10 cellular contexts compared by ENCODE assay signal in the genomic region with DNA sequence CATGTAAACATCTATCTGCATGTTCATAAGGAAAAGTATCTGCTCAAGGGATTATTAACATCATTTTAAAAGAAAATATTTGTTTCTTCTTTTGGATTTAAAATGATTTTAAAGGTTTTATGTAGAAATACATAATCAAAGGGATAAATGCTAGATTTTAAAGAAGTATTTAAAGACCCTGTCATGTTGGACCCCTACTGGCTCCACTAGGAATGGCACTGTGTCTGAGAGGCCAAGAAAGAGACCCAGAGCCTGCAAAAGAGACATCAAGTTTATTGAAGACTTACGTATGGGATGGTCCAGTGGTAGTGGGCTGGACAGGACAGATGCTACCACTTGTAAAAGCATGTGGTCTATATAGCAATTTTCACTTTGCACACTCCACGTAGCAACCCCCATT.
A peak's percentile ranks its signal among the peaks of the same experiment; 100 is the strongest.
DNase-seq lines count a peak whose midpoint lies in the region; ATAC-seq and TF ChIP-seq lines count a peak whose summit lies in the region.
"Had no signal": no experiment of that assay in that cellular context is flagged by ENCODE, and none has a peak within 500 bp of the region (broad histone marks: within the 10 kb centered on the region; RNA-seq: fewer than 3 reads in every experiment).

No MANE protein-coding gene starts in this region.

- H3K9ac ChIP-seq in IMR-90 (ENCODE audit: low read depth, low read length): no peak overlapping the region
- H3K9ac ChIP-seq in neural progenitor cell: no peak overlapping the region

- peak overlapping the region; percentile 4; the same call in 1 of the 2 replicates for H4K5ac ChIP-seq in IMR-90 (ENCODE audit: low read depth, low read length)

- H4K91ac ChIP-seq in IMR-90 (ENCODE audit: insufficient read depth, low read depth, low read length): peak overlapping the region; percentile 74

- peaks cover 2% of the 10 kb centered on the region for H3K9me3 Mint-ChIP-seq in neural progenitor cell
- H3K9me3 Mint-ChIP-seq in CD4-positive, alpha-beta memory T cell: peaks cover 0 to 11% (median 5%) of the 10 kb centered on the region in 8 donors

- H4K8ac ChIP-seq in IMR-90 (ENCODE audit: low read depth in 2 of 2, low read length in 2 of 2): peak overlapping the region; percentile 52 to 79

- H3K9me1 ChIP-seq in IMR-90 (ENCODE audit: insufficient read depth, low read length): peaks cover 4% of the 10 kb centered on the region; the same call in 1 of the 2 replicates

- dilution Hi-C loops in IMR-90 (cut with HindIII; ENCODE audit: low sequenced_read_pairs, unreplicated experiment): no loop called here

- H2BK20ac ChIP-seq in IMR-90 (ENCODE audit: low read depth, low read length): peak overlapping the region; percentile 46

- no peak overlapping the region for H2AK9ac ChIP-seq in IMR-90 (replicated peaks; ENCODE audit: low read depth, low read length, poor library complexity)

- TF ChIP-seq POLR2A in IMR-90 (IDR thresholded peaks at IDR 0.05; ENCODE audit: low read depth, low read length): no peak

- H3K79me1 ChIP-seq in IMR-90 (ENCODE audit: low read depth in 1 of 2, low read length in 2 of 2): no peaks in the 10 kb centered on the region

- H2BK120ac ChIP-seq in IMR-90 (ENCODE audit: low read depth, low read length): peak overlapping the region; percentile 76

- peak overlapping the region; percentile 85 for H2AK5ac ChIP-seq in IMR-90 (ENCODE audit: low read depth, low read length)

- H3K4ac ChIP-seq in IMR-90 (ENCODE audit: low read depth, low read length): peak overlapping the region; percentile 64

- H4K20me1 ChIP-seq in IMR-90 (ENCODE audit: insufficient read depth, low read length): no peaks in the 10 kb centered on the region
- H4K20me1 ChIP-seq in neural progenitor cell (ENCODE audit: low read depth): no peaks in the 10 kb centered on the region

- H3K27me3 ChIP-seq in IMR-90 (ENCODE audit: control insufficient read depth, insufficient read depth, low read length) (no peaks in the 10 kb centered on the region), brain microvascular endothelial cell (replicated peaks) (no peaks in the 10 kb centered on the region), neural progenitor cell (no peaks in the 10 kb centered on the region)
- H3K27me3 ChIP-seq in CD4-positive, alpha-beta memory T cell (ENCODE audit: insufficient read depth, low read length): no peaks in the 10 kb centered on the region

- H3K4me3 ChIP-seq in GM12864 (ENCODE audit: low read depth, low read length) (no peak overlapping the region), IMR-90 (ENCODE audit: insufficient read depth, low read depth, low read length) (no peak overlapping the region), brain microvascular endothelial cell (ENCODE audit: low read depth, low read length) (no peak overlapping the region), neural progenitor cell (no peak overlapping the region)
- no peak overlapping the region for H3K4me3 ChIP-seq in CD4-positive, alpha-beta memory T cell (ENCODE audit: low read length in 2 of 2)

- WGBS in IMR-90 (ENCODE audit: extremely low coverage in 2 of 2, insufficient read length in 1 of 2), 2 experiments: no CpG with 5 or more reads among the region's 2 CpGs

- in situ Hi-C loops in IMR-90 (cut with MboI; ENCODE audit: low sequenced_read_pairs) (no loop called here), brain microvascular endothelial cell (cut with HindIII; ENCODE audit: low pct_ligation_motif_present, low sequenced_read_pairs) (no loop called here)

- peaks cover 7% of the 10 kb centered on the region for H3K27me3 Mint-ChIP-seq in neural progenitor cell (ENCODE audit: insufficient read depth, low read depth)
- no peaks in the 10 kb centered on the region for H3K27me3 Mint-ChIP-seq in CD4-positive, alpha-beta memory T cell
- H3K27me3 Mint-ChIP-seq: activated CD8-positive, alpha-beta memory T cell treated with anti-CD3 and anti-CD28 coated beads, Interleukin-2, amount 10 ng/mL, durations not matched to agents 7 days and 5 days had no signal

- peak overlapping the region; percentile 59 for H3K14ac ChIP-seq in IMR-90 (replicated peaks; ENCODE audit: low read depth, low read length)

- H3K27ac Mint-ChIP-seq in neural progenitor cell: no peak overlapping the region
- no peak overlapping the region for H3K27ac Mint-ChIP-seq in CD4-positive, alpha-beta memory T cell
- H3K27ac Mint-ChIP-seq: activated CD8-positive, alpha-beta memory T cell treated with anti-CD3 and anti-CD28 coated beads, Interleukin-2, amount 10 ng/mL, durations not matched to agents 7 days and 5 days had no signal

- intact Hi-C loops in IMR-90 (cut with micrococcal nuclease): loop anchor here (5.0 kb wide), 1 partner anchor 41 kb away; no protein-coding TSS in a partner anchor
- intact Hi-C loops in CD4-positive, alpha-beta memory T cell (cut with micrococcal nuclease): no loop called here

- no peaks in the 10 kb centered on the region for H3F3A ChIP-seq in neural progenitor cell (ENCODE audit: low read depth)

- CTCF ChIA-PET in IMR-90 (lab: Yijun Ruan, JAX): no interaction called here
- CTCF ChIA-PET in CD4-positive, alpha-beta memory T cell (lab: Charles Lee; ENCODE audit: partially characterized antibody): no interaction called here

- peak; percentile 44 for TF ChIP-seq CTCF in GM12864 (IDR thresholded peaks at IDR 0.05; ENCODE audit: low read depth, low read length, missing control alignments)
- peak; percentile 32; the same call in 1 of the 2 replicates for TF ChIP-seq CTCF in IMR-90 (conservative IDR thresholded peaks at IDR 0.05; ENCODE audit: low read depth, low read length)
- peak; percentile 77 for TF ChIP-seq CTCF in brain microvascular endothelial cell (IDR thresholded peaks at IDR 0.05; ENCODE audit: low read depth, low read length, missing control alignments)
- TF ChIP-seq CTCF in neural progenitor cell (IDR thresholded peaks at IDR 0.05): peak; percentile 71

- peak overlapping the region; percentile 96 for H2BK15ac ChIP-seq in IMR-90 (ENCODE audit: low read depth, low read length)

- peak overlapping the region; percentile 44 for H3K18ac ChIP-seq in IMR-90 (ENCODE audit: low read depth, low read length)

- 0 out of 2 replicates have a peak, but pooled peaks have one; percentile 18 for TF ChIP-seq RAD21 in IMR-90 (IDR thresholded peaks at IDR 0.05; ENCODE audit: low read length)

- H3K4me2 ChIP-seq in IMR-90 (ENCODE audit: low read depth, low read length) (no peak overlapping the region), neural progenitor cell (no peak overlapping the region)

- POLR2A ChIA-PET in IMR-90 (lab: Charles Lee; ENCODE audit: unreplicated experiment): no interaction called here
- POLR2A ChIA-PET in CD4-positive, alpha-beta memory T cell (lab: Charles Lee; ENCODE audit: partially characterized antibody): no interaction called here

- H3K27ac ChIP-seq in IMR-90 (ENCODE audit: insufficient read depth, low read length) (peak overlapping the region; percentile 47; the same call in 1 of the 2 replicates), brain microvascular endothelial cell (no peak overlapping the region), neural progenitor cell (no peak overlapping the region)
- H3K27ac ChIP-seq in CD4-positive, alpha-beta memory T cell (ENCODE audit: low read depth, low read length): no peak overlapping the region

- no peak overlapping the region for H3K56ac ChIP-seq in IMR-90 (ENCODE audit: extremely low read depth, insufficient read depth, low read length)

- H3K23ac ChIP-seq in IMR-90 (ENCODE audit: low read depth, low read length): peak overlapping the region; percentile 21; the same call in 1 of the 2 replicates

- no peak overlapping the region for H3K4me3 Mint-ChIP-seq in neural progenitor cell
- H3K4me3 Mint-ChIP-seq in CD4-positive, alpha-beta memory T cell: no peak overlapping the region
- H3K4me3 Mint-ChIP-seq: activated CD8-positive, alpha-beta memory T cell treated with anti-CD3 and anti-CD28 coated beads, Interleukin-2, amount 10 ng/mL, durations not matched to agents 7 days and 5 days had no signal

- BruUV-seq in IMR-90 (replicated peaks; lab: Mats Ljungman, UMichigan): no TSS peak

- H3K9me3 ChIP-seq in IMR-90 (ENCODE audit: control insufficient read depth, insufficient read depth, low read length): no peaks in the 10 kb centered on the region
- H3K9me3 ChIP-seq in neural progenitor cell (ENCODE audit: low read depth): no peaks in the 10 kb centered on the region
- no peaks in the 10 kb centered on the region for H3K9me3 ChIP-seq in CD4-positive, alpha-beta memory T cell (ENCODE audit: control insufficient read depth in 1 of 2, low read length in 2 of 2)

- H3K36me3 ChIP-seq in IMR-90 (ENCODE audit: control insufficient read depth, insufficient read depth, low read length) (no peaks in the 10 kb centered on the region), brain microvascular endothelial cell (replicated peaks) (no peaks in the 10 kb centered on the region), neural progenitor cell (no peaks in the 10 kb centered on the region)
- no peaks in the 10 kb centered on the region for H3K36me3 ChIP-seq in CD4-positive, alpha-beta memory T cell (ENCODE audit: insufficient read depth, low read length)

- no peak for DNase-seq in GM12864 (ENCODE audit: low read depth)
- peak; percentile 19 for DNase-seq in IMR-90
- DNase-seq in brain microvascular endothelial cell: peak; percentile 39
- DNase-seq in neural progenitor cell (ENCODE audit: low spot score): peak; percentile 35
- no peak for DNase-seq in CD4-positive, alpha-beta memory T cell
- DNase-seq in NOMO-1 treated with DMSO at 0.1 percent for 48 hours (lab: John Stamatoyannopoulos, UW; ENCODE audit: unreplicated experiment): no peak
- no peak for DNase-seq in NCI-H1417 treated with DMSO at 0.1 percent for 48 hours (lab: John Stamatoyannopoulos, UW)
- DNase-seq in activated T-cell treated with anti-CD3 and anti-CD28 coated beads, Interleukin-2, amount 50 U/mL, for 1 hour: no peak
- DNase-seq: activated CD8-positive, alpha-beta memory T cell treated with anti-CD3 and anti-CD28 coated beads, Interleukin-2, amount 10 ng/mL, durations not matched to agents 7 days and 5 days; NCI-H526 treated with DMSO at 0.1 percent for 48 hours had no signal

- H3K4me1 ChIP-seq in IMR-90 (ENCODE audit: control insufficient read depth, insufficient read depth, low read length): peaks cover 9% of the 10 kb centered on the region
- peaks cover 3% of the 10 kb centered on the region for H3K4me1 ChIP-seq in neural progenitor cell
- no peaks in the 10 kb centered on the region for H3K4me1 ChIP-seq in CD4-positive, alpha-beta memory T cell (ENCODE audit: insufficient read depth, low read length)

- H2AFZ ChIP-seq in IMR-90 (replicated peaks; ENCODE audit: low read length, poor library complexity): no peak overlapping the region
- H2AFZ ChIP-seq in neural progenitor cell (replicated peaks): peak overlapping the region; percentile 38

- H3K79me2 ChIP-seq in neural progenitor cell (ENCODE audit: low read depth): no peaks in the 10 kb centered on the region

- peak overlapping the region; percentile 98 for H2BK5ac ChIP-seq in IMR-90 (ENCODE audit: low read depth, low read length, poor library complexity, severe bottlenecking)

- H3K36me3 Mint-ChIP-seq in neural progenitor cell: no peaks in the 10 kb centered on the region
- no peaks in the 10 kb centered on the region for H3K36me3 Mint-ChIP-seq in CD4-positive, alpha-beta memory T cell
- H3K36me3 Mint-ChIP-seq: activated CD8-positive, alpha-beta memory T cell treated with anti-CD3 and anti-CD28 coated beads, Interleukin-2, amount 10 ng/mL, durations not matched to agents 7 days and 5 days had no signal

- ATAC-seq in IMR-90 (ENCODE audit: low read depth): no peak
- ATAC-seq: activated CD8-positive, alpha-beta memory T cell treated with anti-CD3 and anti-CD28 coated beads, Interleukin-2, amount 10 ng/mL, durations not matched to agents 7 days and 5 days had no signal

- H3K4me1 Mint-ChIP-seq in neural progenitor cell: peaks cover 7% of the 10 kb centered on the region
- H3K4me1 Mint-ChIP-seq in CD4-positive, alpha-beta memory T cell: no peaks in the 10 kb centered on the region
- H3K4me1 Mint-ChIP-seq: activated CD8-positive, alpha-beta memory T cell treated with anti-CD3 and anti-CD28 coated beads, Interleukin-2, amount 10 ng/mL, durations not matched to agents 7 days and 5 days had no signal

Comparison
In these comparisons a context has a peak if more than half of its experiments do, and no peak if none do; other contexts are left out.
1. DNase-seq: peak in IMR-90 (single experiment), brain microvascular endothelial cell (single experiment) and neural progenitor cell (single experiment); none in GM12864 (single experiment), CD4-positive, alpha-beta memory T cell (0 of 5), NOMO-1 treated with DMSO at 0.1 percent for 48 hours (single experiment), NCI-H1417 treated with DMSO at 0.1 percent for 48 hours (single experiment) and activated T-cell treated with anti-CD3 and anti-CD28 coated beads, Interleukin-2, amount 50 U/mL, for 1 hour (single experiment).
2. Peak in every context shown above with its lines, with median percentiles within 50 percentile points of each other: CTCF ChIP-seq.